ENCODE assay signal across 34 cellular contexts in the genomic region with DNA sequence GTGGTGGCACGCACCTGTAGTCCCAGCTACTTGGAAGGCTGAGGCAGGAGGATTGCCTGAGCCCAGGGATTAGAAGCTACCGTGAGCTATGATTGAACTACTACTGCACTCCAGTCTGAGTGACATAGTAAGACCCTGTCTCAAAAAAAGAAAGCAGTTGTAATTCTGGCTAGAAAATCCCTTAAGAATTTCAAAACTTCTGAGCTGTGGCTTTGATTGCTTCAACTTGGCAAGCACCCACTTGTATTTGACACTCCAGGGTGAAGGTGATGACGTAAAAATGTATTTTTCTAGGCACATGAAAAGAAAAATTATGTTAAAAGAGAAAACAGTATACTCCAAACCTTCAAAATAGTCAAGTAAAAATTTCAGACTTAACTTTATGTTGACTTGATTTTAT.
"Had no signal": no experiment of that assay in that cellular context is flagged by ENCODE, and none has a peak within 500 bp of the region (broad histone marks: within the 10 kb centered on the region; RNA-seq: fewer than 3 reads in every experiment).

No MANE protein-coding gene starts in this region.

- H3K4me1 Mint-ChIP-seq: activated B cell treated with CpG ODN at 0.5 μM for 24 hours; activated CD4-positive, alpha-beta T cell treated with anti-CD3 and anti-CD28 coated beads, Interleukin-2, amount 10 ng/mL, durations not matched to agents 24 days and 14 days; activated naive CD8-positive, alpha-beta T cell treated with anti-CD3 and anti-CD28 coated beads for 36 hours; activated T-helper 17 cell treated with anti-CD3 and anti-CD28 coated beads, Interleukin-2, amount 50 U/mL, for 72 hours had no signal

- H3K4me3 Mint-ChIP-seq: activated B cell treated with CpG ODN at 0.5 μM for 24 hours; activated CD4-positive, alpha-beta memory T cell treated with anti-CD3 and anti-CD28 coated beads for 36 hours; activated CD4-positive, alpha-beta T cell treated with anti-CD3 and anti-CD28 coated beads, Interleukin-2, amount 10 ng/mL, durations not matched to agents 24 days and 14 days; activated CD8-positive, alpha-beta T cell treated with anti-CD3 and anti-CD28 coated beads for 36 hours; activated naive CD4-positive, alpha-beta T cell treated with anti-CD3 and anti-CD28 coated beads for 36 hours; activated naive CD8-positive, alpha-beta T cell treated with anti-CD3 and anti-CD28 coated beads for 36 hours; activated T-cell treated with anti-CD3 and anti-CD28 coated beads, Interleukin-2, amount 50 U/mL, for 4 hours; activated T-cell treated with anti-CD3 and anti-CD28 coated beads, Interleukin-2, amount 50 U/mL, for 72 hours; activated T-helper 1 cell treated with anti-CD3 and anti-CD28 coated beads, Interleukin-12 subunit alpha, Interleukin-12 subunit beta, Interleukin-2, Interleukin-4 antibody, amounts not matched to agents 30 ng/mL and 10 ng/mL and 1 ng/mL, durations not matched to agents 14 hours and 24 hours and 36 hours; activated T-helper 17 cell treated with anti-CD3 and anti-CD28 coated beads, Interleukin-2, amount 50 U/mL, for 72 hours; T-helper 1 cell treated with Interleukin-12 subunit alpha and Interleukin-12 subunit beta and Interleukin-4 antibody, amounts not matched to agents 30 μg/mL and 1 μg/mL, for 36 hours had no signal

- H3K36me3 ChIP-seq: brain microvascular endothelial cell, breast epithelium had no signal

- H3K27ac ChIP-seq: adrenal gland, body of pancreas, brain microvascular endothelial cell, breast epithelium, VCaP had no signal

- H3K4me3 ChIP-seq: adrenal gland, body of pancreas, breast epithelium had no signal

- H3K27me3 Mint-ChIP-seq: activated B cell treated with CpG ODN at 0.5 μM for 24 hours; activated CD4-positive, alpha-beta memory T cell treated with anti-CD3 and anti-CD28 coated beads for 36 hours; activated CD4-positive, alpha-beta T cell treated with anti-CD3 and anti-CD28 coated beads, Interleukin-2, amount 10 ng/mL, durations not matched to agents 24 days and 14 days; activated CD8-positive, alpha-beta T cell treated with anti-CD3 and anti-CD28 coated beads for 36 hours; activated naive CD8-positive, alpha-beta T cell treated with anti-CD3 and anti-CD28 coated beads for 36 hours; activated T-helper 17 cell treated with anti-CD3 and anti-CD28 coated beads, Interleukin-2, amount 50 U/mL, for 72 hours had no signal

- DNase-seq: activated B cell treated with CpG ODN at 0.5 μM for 24 hours; activated CD4-positive, alpha-beta memory T cell treated with anti-CD3 and anti-CD28 coated beads for 36 hours; activated CD4-positive, alpha-beta T cell treated with anti-CD3 and anti-CD28 coated beads for 4 hours; activated CD4-positive, alpha-beta T cell treated with anti-CD3 and anti-CD28 coated beads, Interleukin-2, amount 10 ng/mL, durations not matched to agents 24 days and 14 days; activated CD4-positive, alpha-beta T cell treated with anti-CD3 and anti-CD28 coated beads, Interleukin-2, amount 50 U/mL, for 1 hour; activated CD4-positive, alpha-beta T cell treated with anti-CD3 and anti-CD28 coated beads, Interleukin-2, amount 50 U/mL, for 4 hours; activated CD4-positive, CD25-positive, alpha-beta regulatory T cell treated with anti-CD3 and anti-CD28 coated beads, Interleukin-2, amount 50 U/mL, for 72 hours; activated CD8-positive, alpha-beta memory T cell treated with anti-CD3 and anti-CD28 coated beads, Interleukin-2, amount 50 U/mL, for 4 hours; activated CD8-positive, alpha-beta T cell treated with anti-CD3 and anti-CD28 coated beads for 36 hours; activated effector memory CD4-positive, alpha-beta T cell treated with anti-CD3 and anti-CD28 coated beads, Interleukin-2, amount 50 U/mL, for 16 hours; activated gamma-delta T cell treated with Interleukin-2 at 50 U/mL for 16 hours; activated naive CD4-positive, alpha-beta T cell; activated naive CD4-positive, alpha-beta T cell treated with anti-CD3 and anti-CD28 coated beads for 36 hours; activated naive CD4-positive, alpha-beta T cell treated with anti-CD3 and anti-CD28 coated beads, Interleukin-2, amount 50 U/mL, for 16 hours; activated naive CD8-positive, alpha-beta T cell treated with anti-CD3 and anti-CD28 coated beads for 36 hours; activated T-cell treated with anti-CD3 and anti-CD28 coated beads for 4 hours; activated T-cell treated with anti-CD3 and anti-CD28 coated beads, Interleukin-2, amount 50 U/mL, for 1 hour; activated T-cell treated with anti-CD3 and anti-CD28 coated beads, Interleukin-2, amount 50 U/mL, for 4 hours; activated T-cell treated with anti-CD3 and anti-CD28 coated beads, Interleukin-2, amount 50 U/mL, for 72 hours; adrenal gland; amygdala; anterior cingulate cortex; body of pancreas; brain microvascular endothelial cell; central memory CD4-positive, alpha-beta T cell; SW 1271; T-helper 1 cell; T-helper 9 cell had no signal

- H3K27me3 ChIP-seq: adrenal gland, body of pancreas, brain microvascular endothelial cell, breast epithelium had no signal

- ATAC-seq: activated CD8-positive, alpha-beta T cell treated with anti-CD3 and anti-CD28 coated beads for 36 hours; activated naive CD4-positive, alpha-beta T cell treated with anti-CD3 and anti-CD28 coated beads, Interleukin-2, amount 50 U/mL, for 72 hours; activated T-cell treated with anti-CD3 and anti-CD28 coated beads, Interleukin-2, amount 50 U/mL, for 4 hours; activated T-cell treated with anti-CD3 and anti-CD28 coated beads, Interleukin-2, amount 50 U/mL, for 72 hours; activated T-helper 17 cell treated with anti-CD3 and anti-CD28 coated beads, Interleukin-2, amount 50 U/mL, for 72 hours; body of pancreas had no signal

- H3K9me3 ChIP-seq: adrenal gland had no signal

- H3K4me1 ChIP-seq: adrenal gland, body of pancreas, breast epithelium had no signal

- H3K27ac Mint-ChIP-seq: activated B cell treated with CpG ODN at 0.5 μM for 24 hours; activated CD4-positive, alpha-beta memory T cell treated with anti-CD3 and anti-CD28 coated beads for 36 hours; activated CD4-positive, alpha-beta T cell treated with anti-CD3 and anti-CD28 coated beads, Interleukin-2, amount 10 ng/mL, durations not matched to agents 24 days and 14 days; activated CD8-positive, alpha-beta T cell treated with anti-CD3 and anti-CD28 coated beads for 36 hours; activated naive CD4-positive, alpha-beta T cell treated with anti-CD3 and anti-CD28 coated beads for 36 hours; activated naive CD4-positive, alpha-beta T cell treated with anti-CD3 and anti-CD28 coated beads, Interleukin-2, amount 50 U/mL, for 72 hours; activated naive CD8-positive, alpha-beta T cell treated with anti-CD3 and anti-CD28 coated beads for 36 hours; activated T-cell treated with anti-CD3 and anti-CD28 coated beads, Interleukin-2, amount 50 U/mL, for 72 hours; activated T-helper 1 cell treated with anti-CD3 and anti-CD28 coated beads, Interleukin-12 subunit alpha, Interleukin-12 subunit beta, Interleukin-2, Interleukin-4 antibody, amounts not matched to agents 30 ng/mL and 10 ng/mL and 1 ng/mL, durations not matched to agents 14 hours and 24 hours and 36 hours; activated T-helper 17 cell treated with anti-CD3 and anti-CD28 coated beads, Interleukin-2, amount 50 U/mL, for 72 hours; T-helper 1 cell treated with Interleukin-12 subunit alpha and Interleukin-12 subunit beta and Interleukin-4 antibody, amounts not matched to agents 30 μg/mL and 1 μg/mL, for 36 hours had no signal
